In the genomic region with DNA sequence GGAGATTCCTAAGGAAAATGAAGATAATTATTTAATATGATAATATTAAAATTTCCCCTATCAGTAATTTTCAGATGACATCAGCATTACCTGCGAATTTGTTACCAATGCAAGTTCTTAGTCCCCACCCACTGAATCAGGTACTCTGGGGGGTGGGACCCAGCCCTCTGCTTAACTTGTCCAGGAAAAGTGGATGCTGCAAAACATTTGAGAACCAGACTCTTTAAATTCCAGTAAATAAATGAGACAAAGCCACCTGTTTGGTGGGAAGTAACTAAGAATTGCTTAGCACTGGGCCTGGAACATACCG, we compare ENCODE assay signal across 9 cellular contexts. TPM values are rescaled to one million over a fixed set of nuclear protein-coding genes. Genes with fewer than 3 reads are reported as not detected.
DNase-seq lines count a peak whose midpoint lies in the region; ATAC-seq and TF ChIP-seq lines count a peak whose summit lies in the region.
"Had no signal": no experiment of that assay in that cellular context is flagged by ENCODE, and none has a peak within 500 bp of the region (broad histone marks: within the 10 kb centered on the region; RNA-seq: fewer than 3 reads in every experiment).

No MANE protein-coding gene starts in this region.

- DNase-seq in GM12865 (ENCODE audit: low read depth): no peak
- no peak for DNase-seq in foreskin fibroblast
- no peak for DNase-seq in mucosa of gallbladder (ENCODE audit: low spot score)
- DNase-seq in AML-193 (lab: John Stamatoyannopoulos, UW): no peak

- no peak for TF ChIP-seq CTCF in GM12865 (IDR thresholded peaks at IDR 0.05; ENCODE audit: insufficient read depth, low read depth, low read length, missing control alignments)
- no peak for TF ChIP-seq CTCF in VCaP (conservative IDR thresholded peaks at IDR 0.05)
- no peak for TF ChIP-seq CTCF in foreskin fibroblast (IDR thresholded peaks at IDR 0.05; ENCODE audit: low read depth, low read length)

- no peaks in the 10 kb centered on the region for H3K4me1 ChIP-seq in skeletal muscle satellite cell (ENCODE audit: control insufficient read depth, insufficient read depth, low read length)
- H3K4me1 ChIP-seq: prostate gland had no signal

- H3K36me3 ChIP-seq in skeletal muscle satellite cell (ENCODE audit: insufficient read depth, low read length): peaks cover 15% of the 10 kb centered on the region
- H3K36me3 ChIP-seq: prostate gland had no signal

- no peak for ATAC-seq in HG03354 (IDR thresholded peaks at IDR 0.05; ENCODE audit: poor library complexity, severe bottlenecking, unreplicated experiment)
- ATAC-seq in HG02678 (IDR thresholded peaks at IDR 0.05; ENCODE audit: unreplicated experiment): no peak

- no peaks in the 10 kb centered on the region for H3K9me3 ChIP-seq in skeletal muscle satellite cell (replicated peaks; ENCODE audit: low read length)
- H3K9me3 ChIP-seq: prostate gland had no signal

- H3K9ac ChIP-seq in skeletal muscle satellite cell (ENCODE audit: low read depth, low read length): no peak overlapping the region

- H3K4me3 ChIP-seq in GM12865 (ENCODE audit: low read depth, low read length) (peak overlapping the region; percentile 78), foreskin fibroblast (ENCODE audit: low read depth in 1 of 2, low read length in 2 of 2) (peak overlapping the region; percentile 73 to 84), skeletal muscle satellite cell (ENCODE audit: low read length) (peak overlapping the region; percentile 83)

- peak overlapping the region; percentile 82; the same call in 1 of the 2 replicates for H3K27ac ChIP-seq in VCaP

- H3K4me2 ChIP-seq in skeletal muscle satellite cell (ENCODE audit: low read length): peak overlapping the region; percentile 93

- H3K27me3 ChIP-seq in skeletal muscle satellite cell (ENCODE audit: control insufficient read depth, insufficient read depth, low read length): no peaks in the 10 kb centered on the region

RNA-seq across cellular contexts. Expression of gene ZNF599, which starts 0.5 kb away (rescaled TPM):
- total RNA-seq in skeletal muscle satellite cell (2012; rRNA removed): 5.3 and 10.0 TPM in 2 replicates
- total RNA-seq in mucosa of gallbladder: 9.0 TPM

RNA-seq across cellular contexts. Expression of gene ZNF181, which starts 39.5 kb away (rescaled TPM):
- total RNA-seq in skeletal muscle satellite cell (2012; rRNA removed): 9.6 and 14.4 TPM in 2 replicates
- 13.7 TPM for total RNA-seq in mucosa of gallbladder
